ENCODE assay signal across 8 cellular contexts in the genomic region with DNA sequence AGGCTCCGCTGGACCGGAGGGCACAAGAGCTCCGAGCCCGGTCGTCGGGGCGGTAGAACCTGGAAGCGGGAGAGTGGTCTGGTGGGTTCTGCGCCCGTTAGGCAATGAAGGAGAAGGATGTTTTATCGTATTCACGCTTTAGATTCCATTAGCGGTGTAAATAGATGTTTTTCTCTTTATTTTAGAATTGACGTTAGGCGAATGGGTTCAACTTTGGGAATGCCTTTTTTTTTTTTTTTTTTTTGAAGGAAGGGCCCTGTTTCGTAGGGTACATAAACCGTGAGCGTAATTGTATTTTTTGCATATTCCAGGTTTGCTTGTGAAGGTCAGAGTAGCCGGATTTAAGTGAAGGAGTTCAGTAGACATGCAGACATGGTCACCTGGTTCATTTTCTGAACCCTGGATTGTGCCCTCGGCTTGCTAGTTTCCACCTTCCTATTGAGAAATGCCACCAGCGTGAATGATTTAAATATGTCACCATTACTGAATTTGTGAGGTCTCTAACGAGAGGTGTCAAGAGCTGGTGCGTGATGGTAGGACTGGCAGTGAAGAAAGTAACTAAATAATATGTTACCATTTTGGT. TPM values are rescaled to one million over a fixed set of nuclear protein-coding genes. Genes with fewer than 3 reads are reported as not detected.
DNase-seq lines count a peak whose midpoint lies in the region; ATAC-seq and TF ChIP-seq lines count a peak whose summit lies in the region.

No MANE protein-coding gene starts in this region.

- no peak for TF ChIP-seq CTCF in AG09309 (IDR thresholded peaks at IDR 0.05; ENCODE audit: control insufficient read depth, insufficient read depth, low read depth, low read length, missing control alignments)
- no peak for TF ChIP-seq CTCF in MCF 10A (IDR thresholded peaks at IDR 0.05; ENCODE audit: unreplicated experiment)

- no peaks in the 10 kb centered on the region for H3K27me3 Mint-ChIP-seq in MCF 10A (ENCODE audit: insufficient read depth, unreplicated experiment)

- H3K4me3 Mint-ChIP-seq in MCF 10A (ENCODE audit: unreplicated experiment) = peak overlapping the region; percentile 93

- H3K9me3 ChIP-seq in mucosa of rectum (ENCODE audit: control insufficient read depth in 2 of 2, low read length in 2 of 2) = no peaks in the 10 kb centered on the region

- H3K27ac Mint-ChIP-seq in MCF 10A (ENCODE audit: low read depth, unreplicated experiment) = peak overlapping the region; percentile 98

- peak overlapping the region; percentile 86 to 88 for H3K9ac ChIP-seq in mucosa of rectum (ENCODE audit: low read depth in 1 of 2, low read length in 2 of 2)

- DNase-seq in AG09309 (ENCODE audit: low read depth) = no peak
- no peak for DNase-seq in MCF 10A (ENCODE audit: unreplicated experiment)
- no peak for DNase-seq in NCI-H1930 (lab: John Stamatoyannopoulos, UW)

- CTCF ChIA-PET in MCF 10A (lab: Yijun Ruan, JAX) = interaction anchor here (0.7 to 1.4 kb wide), 4 partner anchors 9 to 209 kb away, joined by 3 to 6 read pairs (median 4); partner anchors contain the start of gene MON1A

- peaks cover 30% of the 10 kb centered on the region for H3K36me3 Mint-ChIP-seq in MCF 10A (ENCODE audit: insufficient read depth, unreplicated experiment)

- no peaks in the 10 kb centered on the region for H3K9me3 Mint-ChIP-seq in MCF 10A (ENCODE audit: unreplicated experiment)

- peak; percentile 6 for ATAC-seq in HG02981 (IDR thresholded peaks at IDR 0.05; ENCODE audit: unreplicated experiment)
- ATAC-seq in GM21529 (IDR thresholded peaks at IDR 0.05; ENCODE audit: unreplicated experiment) = no peak
- no peak for ATAC-seq in HG03045 (IDR thresholded peaks at IDR 0.05; ENCODE audit: unreplicated experiment)
- no peak for ATAC-seq in GM18873 (IDR thresholded peaks at IDR 0.05; ENCODE audit: low FRiP score, unreplicated experiment)

- intact Hi-C loops in MCF 10A (cut with micrococcal nuclease) = no loop called here

- peak overlapping the region; percentile 98 for H3K27ac ChIP-seq in mucosa of rectum (ENCODE audit: low read depth in 2 of 2, low read length in 2 of 2)

- TSS peak; percentile 73 for BruUV-seq in MCF 10A (replicated peaks; lab: Mats Ljungman, UMichigan)

- POLR2A ChIA-PET in MCF 10A (lab: Yijun Ruan, JAX) = interaction anchor here (0.6 to 3.3 kb wide), 17 partner anchors 10 to 1559 kb away, joined by 3 to 86 read pairs (median 4); partner anchors contain the start of genes DAG1, DCAF1, INKA1 and MON1A

- H3K4me3 ChIP-seq in AG09309 (ENCODE audit: control insufficient read depth, low read depth, low read length) = peak overlapping the region; percentile 81
- peak overlapping the region; percentile 95 to 96 for H3K4me3 ChIP-seq in mucosa of rectum (ENCODE audit: low read length in 2 of 2)

- no peaks in the 10 kb centered on the region for H3K36me3 ChIP-seq in mucosa of rectum (ENCODE audit: control insufficient read depth in 2 of 2, insufficient read depth in 2 of 2, low read length in 2 of 2)

- peaks cover 5% of the 10 kb centered on the region for H3K4me1 Mint-ChIP-seq in MCF 10A (ENCODE audit: insufficient read depth, unreplicated experiment)

- H3K4me1 ChIP-seq in mucosa of rectum (ENCODE audit: control insufficient read depth in 2 of 2, insufficient read depth in 2 of 2, low read length in 2 of 2) = peaks cover 7 to 8% of the 10 kb centered on the region in 2 donors

- H3K27me3 ChIP-seq in mucosa of rectum (ENCODE audit: control insufficient read depth in 2 of 2, insufficient read depth in 2 of 2, low read length in 2 of 2) = no peaks in the 10 kb centered on the region

RNA-seq across cellular contexts. Expression of gene RBM6, which starts 0.8 kb away (rescaled TPM):
- 58.0 and 65.8 TPM in 2 replicates for total RNA-seq in MCF 10A (2022)

RNA-seq across cellular contexts. Expression of gene MON1A, which starts 11.1 kb away (rescaled TPM):
- 9.6 and 18.6 TPM in 2 replicates for total RNA-seq in MCF 10A (2022)

RNA-seq across cellular contexts. Expression of gene MST1R, which starts 37.1 kb away (rescaled TPM):
- 66.4 and 103 TPM in 2 replicates for total RNA-seq in MCF 10A (2022)
